In genomic region chr6:135451617-135452190, GRCh38 we compare ENCODE assay signal across 8 cellular contexts. TPM values are rescaled to one million over a fixed set of nuclear protein-coding genes. Genes with fewer than 3 reads are reported as not detected.
DNase-seq lines count a peak whose midpoint lies in the region; ATAC-seq, FAIRE-seq and TF ChIP-seq lines count a peak whose summit lies in the region.

No MANE protein-coding gene starts in this region.

- H3K18ac ChIP-seq in H1 (ENCODE audit: extremely low read depth, low read length) (no peak overlapping the region), neuronal stem cell (ENCODE audit: low read length) (no peak overlapping the region)

- no peak for TF ChIP-seq POLR2A in H1 (IDR thresholded peaks at IDR 0.05; ENCODE audit: control extremely low read depth in 1 of 2, low read depth in 2 of 2, low read length in 2 of 2)

- H3K36me3 ChIP-seq in BE2C = peaks cover 2% of the 10 kb centered on the region; the same call in 1 of the 2 replicates
- H3K36me3 ChIP-seq in H1 (ENCODE audit: control insufficient read depth in 2 of 4, insufficient read depth in 4 of 4, low read length in 3 of 4) = peaks cover 0 to 2% (median 0%) of the 10 kb centered on the region in 4 experiments; a peak in 1 of 8 replicates
- H3K36me3 ChIP-seq in neuronal stem cell (replicated peaks in 1 of 2; ENCODE audit: control insufficient read depth in 2 of 2, insufficient read depth in 2 of 2, low read length in 2 of 2) = peaks cover 0 to 50% of the 10 kb centered on the region in 2 donors

- CTCF ChIA-PET in H1 (lab: Charles Lee; ENCODE audit: partially characterized antibody) = interaction anchor here (0.6 to 3.0 kb wide), 9 partner anchors 8 to 775 kb away, joined by 3 to 18 read pairs (median 4); no protein-coding TSS in a partner anchor

- no peak overlapping the region for H3K4me3 ChIP-seq in BE2C (ENCODE audit: low read depth, low read length)
- H3K4me3 ChIP-seq in H1 (ENCODE audit: extremely low read depth in 1 of 4, insufficient read depth in 2 of 4, low read depth in 3 of 4, low read length in 4 of 4) = no peak overlapping the region
- no peak overlapping the region for H3K4me3 ChIP-seq in neuronal stem cell (ENCODE audit: low read length in 2 of 2)

- WGBS in H1 (ENCODE audit: extremely low coverage in 1 of 2, insufficient coverage in 1 of 2, insufficient read length in 1 of 2, insufficient replicate concordance in 2 of 2, low coverage in 1 of 2, low lambda C conversion rate in 2 of 2, missing lambda C conversion rate in 1 of 2), 2 experiments = 27% methylated on average over 2 of the region's 2 CpGs; no CpG with 5 or more reads in 1 of the 2 experiments
- no CpG with 5 or more reads among the region's 2 CpGs for WGBS in neuronal stem cell (ENCODE audit: extremely low coverage in 2 of 2, insufficient read length in 2 of 2, insufficient replicate concordance in 1 of 2), 2 donors

- TF ChIP-seq CTCF in BE2C (IDR thresholded peaks at IDR 0.05; ENCODE audit: low read depth, low read length) (peak; percentile 56), H1 (IDR thresholded peaks at IDR 0.05; ENCODE audit: control extremely low read depth in 1 of 3, insufficient read depth in 1 of 3, low read depth in 1 of 3, low read length in 3 of 3) (peak in 2 of 3 experiments; percentile 41 to 59; a peak in 2 of 4 replicates)

- H3K27ac ChIP-seq in H1 (ENCODE audit: low read depth, low read length) (no peak overlapping the region), neuronal stem cell (replicated peaks; ENCODE audit: low read length) (no peak overlapping the region)

- H3K79me2 ChIP-seq in H1 (ENCODE audit: control insufficient read depth in 1 of 2, insufficient read depth in 2 of 2, low read length in 2 of 2) = no peaks in the 10 kb centered on the region

- no peak overlapping the region for H3K4me2 ChIP-seq in H1 (ENCODE audit: insufficient read depth in 1 of 2, low read depth in 2 of 2, low read length in 2 of 2)
- no peak overlapping the region for H3K4me2 ChIP-seq in neuronal stem cell (ENCODE audit: insufficient read depth, low read length, poor library complexity, severe bottlenecking)

- H2BK5ac ChIP-seq in H1 (ENCODE audit: low read depth, low read length) (no peak overlapping the region), neuronal stem cell (ENCODE audit: low read length) (no peak overlapping the region)

- POLR2A ChIA-PET in H1 (lab: Charles Lee; ENCODE audit: partially characterized antibody) = no interaction called here

- TF ChIP-seq EP300 in H1 (IDR thresholded peaks at IDR 0.05; ENCODE audit: borderline replicate concordance in 1 of 2, low read depth in 2 of 2, low read length in 2 of 2) = no peak

- H3K4ac ChIP-seq in H1 (replicated peaks; ENCODE audit: insufficient read length, low read depth, low read length) (no peak overlapping the region), neuronal stem cell (ENCODE audit: low read length) (no peak overlapping the region)

- no peak for ATAC-seq in HG03342 (IDR thresholded peaks at IDR 0.05; ENCODE audit: unreplicated experiment)
- ATAC-seq in GM21390 (IDR thresholded peaks at IDR 0.05; ENCODE audit: unreplicated experiment) = no peak

- H2BK12ac ChIP-seq in H1 (ENCODE audit: low read depth, low read length) (no peak overlapping the region), neuronal stem cell (ENCODE audit: low read length) (no peak overlapping the region)

- DNase-seq in BE2C = no peak
- DNase-seq in HCEC 1CT = peak; percentile 36
- peak; percentile 79 for DNase-seq in OCI-M1 (lab: John Stamatoyannopoulos, UW)
- no peak for DNase-seq in H1 (ENCODE audit: low read depth in 1 of 2, low spot score in 2 of 2)
- peak; percentile 15 for DNase-seq in neuronal stem cell (ENCODE audit: low spot score)
- DNase-seq in NCI-H226 = no peak

- H3K9me3 ChIP-seq in BE2C = no peaks in the 10 kb centered on the region
- H3K9me3 ChIP-seq in H1 (ENCODE audit: insufficient read depth in 2 of 2, low read depth in 1 of 2, low read length in 1 of 2) = no peaks in the 10 kb centered on the region
- no peaks in the 10 kb centered on the region for H3K9me3 ChIP-seq in neuronal stem cell (replicated peaks in 1 of 2; ENCODE audit: control insufficient read depth in 2 of 2, insufficient read depth in 1 of 2, low read depth in 1 of 2, low read length in 2 of 2)

- H4K8ac ChIP-seq in H1 (ENCODE audit: extremely low read depth, insufficient read depth, low read length) (no peak overlapping the region), neuronal stem cell (ENCODE audit: low read depth, low read length) (no peak overlapping the region)

- peak; percentile 80 for FAIRE-seq in H1 (lab: Jason Lieb, UNC)

- H3K23ac ChIP-seq in H1 (ENCODE audit: insufficient read length) = no peak overlapping the region
- H3K23ac ChIP-seq in neuronal stem cell (ENCODE audit: low read depth, low read length, poor library complexity) = no peak overlapping the region

- H4K20me1 ChIP-seq in H1 (replicated peaks in 1 of 2; ENCODE audit: control insufficient read depth in 1 of 2, insufficient read depth in 2 of 2, low read length in 2 of 2) = no peaks in the 10 kb centered on the region

- H3K56ac ChIP-seq in H1 (replicated peaks; ENCODE audit: insufficient read length, low read depth, low read length) = no peak overlapping the region

- no peaks in the 10 kb centered on the region for H3K27me3 ChIP-seq in BE2C
- no peaks in the 10 kb centered on the region for H3K27me3 ChIP-seq in H1 (replicated peaks in 1 of 4; ENCODE audit: control insufficient read depth in 3 of 4, extremely low read depth in 1 of 4, insufficient read depth in 3 of 4, low read length in 3 of 4)
- no peaks in the 10 kb centered on the region for H3K27me3 ChIP-seq in neuronal stem cell (ENCODE audit: control insufficient read depth in 3 of 3, insufficient read depth in 3 of 3, low read depth in 1 of 3, low read length in 3 of 3)

- no peaks in the 10 kb centered on the region for H3K23me2 ChIP-seq in H1 (ENCODE audit: low read depth, low read length)

- H4K5ac ChIP-seq in H1 (ENCODE audit: insufficient read length, low read depth, low read length) = no peak overlapping the region

- no peak overlapping the region for H3K14ac ChIP-seq in H1 (ENCODE audit: insufficient read length)
- H3K14ac ChIP-seq in neuronal stem cell (ENCODE audit: low read length) = no peak overlapping the region

- H3K79me1 ChIP-seq in H1 (ENCODE audit: low read depth, low read length) = no peaks in the 10 kb centered on the region
- H3K79me1 ChIP-seq in neuronal stem cell (ENCODE audit: low read depth, low read length) = no peaks in the 10 kb centered on the region

- H2AFZ ChIP-seq in H1 (ENCODE audit: low read length) (no peak overlapping the region), neuronal stem cell (ENCODE audit: low read length) (no peak overlapping the region)

- peak; percentile 61 to 64 for TF ChIP-seq RAD21 in H1 (IDR thresholded peaks at IDR 0.05 in 1 of 2, conservative IDR thresholded peaks at IDR 0.05 in 1 of 2; ENCODE audit: low read depth in 2 of 2, low read length in 2 of 2)

- H2BK120ac ChIP-seq in H1 (replicated peaks; ENCODE audit: low read depth, low read length) = no peak overlapping the region
- no peak overlapping the region for H2BK120ac ChIP-seq in neuronal stem cell (ENCODE audit: low read depth, low read length)

- H3K4me1 ChIP-seq in BE2C = no peaks in the 10 kb centered on the region
- H3K4me1 ChIP-seq in H1 (replicated peaks in 1 of 4; ENCODE audit: control insufficient read depth in 3 of 4, insufficient read depth in 4 of 4, low read length in 3 of 4) = no peaks in the 10 kb centered on the region
- no peaks in the 10 kb centered on the region for H3K4me1 ChIP-seq in neuronal stem cell (ENCODE audit: control insufficient read depth in 2 of 2, insufficient read depth in 1 of 2, low read depth in 1 of 2, low read length in 2 of 2)

- no peak overlapping the region for H2BK20ac ChIP-seq in H1 (ENCODE audit: low read length)

- H2AK5ac ChIP-seq in H1 (ENCODE audit: low read depth, low read length) (no peak overlapping the region), neuronal stem cell (ENCODE audit: low read depth, low read length) (no peak overlapping the region)

- H4K91ac ChIP-seq in H1 (replicated peaks; ENCODE audit: insufficient read length, low read length) = no peak overlapping the region
- H4K91ac ChIP-seq in neuronal stem cell (ENCODE audit: low read depth, low read length, poor library complexity) = no peak overlapping the region

- H2BK15ac ChIP-seq in H1 (ENCODE audit: low read length) (no peak overlapping the region), neuronal stem cell (ENCODE audit: low read length) (no peak overlapping the region)

- H3K9ac ChIP-seq in H1 (replicated peaks in 1 of 4; ENCODE audit: extremely low read depth in 1 of 4, low read depth in 3 of 4, low read length in 3 of 4) (no peak overlapping the region), neuronal stem cell (ENCODE audit: low read depth, low read length, poor library complexity) (no peak overlapping the region)

TF ChIP-seq in H1, 55 proteins besides CTCF, POLR2A, EP300 and RAD21 (continues in another document):
- TF ChIP-seq BACH1 (IDR thresholded peaks at IDR 0.05; ENCODE audit: low read length) = no peak
- no peak for TF ChIP-seq NANOG (IDR thresholded peaks at IDR 0.05; ENCODE audit: insufficient read depth, low read depth, low read length, poor library complexity, severe bottlenecking)
- no peak for TF ChIP-seq SIRT6 (IDR thresholded peaks at IDR 0.05; ENCODE audit: low read length)
- no peak for TF ChIP-seq SIX5 (IDR thresholded peaks at IDR 0.05; ENCODE audit: low read depth, low read length)
- no peak for TF ChIP-seq ATF2 (IDR thresholded peaks at IDR 0.05; ENCODE audit: low read length)

RNA-seq across cellular contexts. Expression of gene AHI1, which starts 45.8 kb away (rescaled TPM):
- 7.4 TPM for polyA plus RNA-seq in BE2C (2012; ENCODE audit: insufficient read depth, insufficient read length, low read depth)
- total RNA-seq in H1 (2021; fragmentation: NEBNext Ultra II Directional; extraction: Animal tissue kit (Norgen Biotek cat#: 25700)) = 18.1 and 19.6 TPM in 2 replicates
- 3.5 and 4.2 TPM in 2 replicates for polyA plus RNA-seq in H1 (2011; rRNA removed)
- 7.5 TPM for polyA plus RNA-seq in H1 (2011; cell fraction: cytosol; rRNA removed)
- polyA plus RNA-seq in H1 (2011; cell fraction: nucleus; rRNA removed) = 6.5 TPM
- polyA plus RNA-seq in H1 (2012, experiment 1 of 2) = 7.3 to 14.6 TPM (median 8.1 TPM) in 4 replicates
- polyA plus RNA-seq in H1 (2012, experiment 2 of 2) = 0.47 TPM
- 18.4 TPM for polyA plus RNA-seq in H1 (2013, experiment 1 of 2)
- 16.2 TPM for polyA plus RNA-seq in H1 (2013, experiment 2 of 2)
- polyA minus RNA-seq in H1 (2011; rRNA and poly(A)+ RNA removed) = 11.5 and 16.7 TPM in 2 replicates
- 8.4 TPM for polyA minus RNA-seq in H1 (2011; cell fraction: cytosol; rRNA and poly(A)+ RNA removed)
- polyA minus RNA-seq in H1 (2011; cell fraction: nucleus; rRNA and poly(A)+ RNA removed) = 48.0 TPM
- 29.6 TPM for polyA plus RNA-seq in neuronal stem cell (2013, experiment 1 of 2)
- polyA plus RNA-seq in neuronal stem cell (2013, experiment 2 of 2) = 33.0 TPM

Comparison
In these comparisons a context has a peak if more than half of its experiments do, and no peak if none do; other contexts are left out.
1. DNase-seq: peak in HCEC 1CT (single experiment), OCI-M1 (single experiment) and neuronal stem cell (single experiment); none in BE2C (single experiment), H1 (0 of 2) and NCI-H226 (single experiment).